Comparison of ENCODE assay signal across 2 cellular contexts in genomic region chr5:139670369-139671095, GRCh38.
TF ChIP-seq lines count a peak whose summit lies in the region.

No MANE protein-coding gene starts in this region.

TF ChIP-seq in HEK293T, 16 proteins besides CTCF, POLR2A, EP300 and RAD21:
- TF ChIP-seq, protein P1, sequence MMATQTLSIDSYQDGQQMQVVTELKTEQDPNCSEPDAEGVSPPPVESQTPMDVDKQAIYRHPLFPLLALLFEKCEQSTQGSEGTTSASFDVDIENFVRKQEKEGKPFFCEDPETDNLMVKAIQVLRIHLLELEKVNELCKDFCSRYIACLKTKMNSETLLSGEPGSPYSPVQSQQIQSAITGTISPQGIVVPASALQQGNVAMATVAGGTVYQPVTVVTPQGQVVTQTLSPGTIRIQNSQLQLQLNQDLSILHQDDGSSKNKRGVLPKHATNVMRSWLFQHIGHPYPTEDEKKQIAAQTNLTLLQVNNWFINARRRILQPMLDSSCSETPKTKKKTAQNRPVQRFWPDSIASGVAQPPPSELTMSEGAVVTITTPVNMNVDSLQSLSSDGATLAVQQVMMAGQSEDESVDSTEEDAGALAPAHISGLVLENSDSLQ (IDR thresholded peaks at IDR 0.05): no peak
- TF ChIP-seq SP1 (IDR thresholded peaks at IDR 0.05) (no peak), HDGF (IDR thresholded peaks at IDR 0.05; ENCODE audit: borderline replicate concordance) (no peak)
TF ChIP-seq in HEK293T: peak in this region for 0.

TF ChIP-seq in K562, 482 proteins besides CTCF, POLR2A, EP300 and RAD21 (continued from another document and continues in another):
- no peak for TF ChIP-seq ETV6 (IDR thresholded peaks at IDR 0.05; ENCODE audit: borderline replicate concordance in 1 of 2, low read depth in 2 of 2, low read length in 1 of 2)
- TF ChIP-seq ETV6 (CRISPR knock-in tag; IDR thresholded peaks at IDR 0.05; ENCODE audit: borderline replicate concordance): no peak
- TF ChIP-seq SAFB2 (IDR thresholded peaks at IDR 0.05; ENCODE audit: borderline replicate concordance, low read depth, low read length, severe bottlenecking): no peak
- peak; percentile 88 for TF ChIP-seq HDGF (IDR thresholded peaks at IDR 0.05)
- TF ChIP-seq ZNF311 (CRISPR knock-in tag; IDR thresholded peaks at IDR 0.05): 0 out of 2 replicates have a peak, but pooled peaks have one; percentile 35
- no peak for TF ChIP-seq ZNF175 (CRISPR knock-in tag; IDR thresholded peaks at IDR 0.05; ENCODE audit: low read depth)
- no peak for TF ChIP-seq AFF4 (CRISPR knock-in tag; IDR thresholded peaks at IDR 0.05)
- no peak for TF ChIP-seq DDX20 (tag; IDR thresholded peaks at IDR 0.05; ENCODE audit: low read depth)
- no peak for TF ChIP-seq HMGN3 (IDR thresholded peaks at IDR 0.05; ENCODE audit: borderline replicate concordance, extremely low read depth, insufficient read length, low read depth, low read length)
- no peak for TF ChIP-seq PHF21A (IDR thresholded peaks at IDR 0.05; ENCODE audit: borderline replicate concordance, low read depth)
- no peak for TF ChIP-seq ZBTB12 (CRISPR knock-in tag; IDR thresholded peaks at IDR 0.05)
- TF ChIP-seq PBX2 (CRISPR knock-in tag; IDR thresholded peaks at IDR 0.05; ENCODE audit: low read depth): no peak
- TF ChIP-seq PBX2 (tag; conservative IDR thresholded peaks at IDR 0.05; ENCODE audit: low read depth): no peak
- no peak for TF ChIP-seq NFATC3 (IDR thresholded peaks at IDR 0.05)
- no peak for TF ChIP-seq HNRNPH1 (optimal IDR thresholded peaks at IDR 0.05; ENCODE audit: low read depth, low read length)
- TF ChIP-seq ZNF407 (IDR thresholded peaks at IDR 0.05; ENCODE audit: low read depth): no peak
- no peak; the same call in 1 of the 2 replicates for TF ChIP-seq DMBX1 (CRISPR knock-in tag; IDR thresholded peaks at IDR 0.05; ENCODE audit: borderline replicate concordance)
- TF ChIP-seq ZNF584 (CRISPR knock-in tag; IDR thresholded peaks at IDR 0.05; ENCODE audit: low read depth): no peak
- TF ChIP-seq ZNF561 (CRISPR knock-in tag; conservative IDR thresholded peaks at IDR 0.05): no peak
- no peak for TF ChIP-seq ZNF232 (CRISPR knock-in tag; IDR thresholded peaks at IDR 0.05)
- no peak for TF ChIP-seq TSC22D4 (tag; IDR thresholded peaks at IDR 0.05)
- TF ChIP-seq IFI16 (CRISPR knock-in tag; IDR thresholded peaks at IDR 0.05): no peak
- no peak for TF ChIP-seq ZNF551 (CRISPR knock-in tag; IDR thresholded peaks at IDR 0.05)
- no peak for TF ChIP-seq GTF2A2 (tag; IDR thresholded peaks at IDR 0.05)
- TF ChIP-seq RB1 (IDR thresholded peaks at IDR 0.05; ENCODE audit: low read depth): no peak
- TF ChIP-seq ZFP91 (CRISPR knock-in tag; IDR thresholded peaks at IDR 0.05): 0 out of 2 replicates have a peak, but pooled peaks have one; percentile 6
- 0 out of 2 replicates have a peak, but pooled peaks have one; percentile 54 for TF ChIP-seq SMARCA5 (IDR thresholded peaks at IDR 0.05)
- TF ChIP-seq, protein P2, sequence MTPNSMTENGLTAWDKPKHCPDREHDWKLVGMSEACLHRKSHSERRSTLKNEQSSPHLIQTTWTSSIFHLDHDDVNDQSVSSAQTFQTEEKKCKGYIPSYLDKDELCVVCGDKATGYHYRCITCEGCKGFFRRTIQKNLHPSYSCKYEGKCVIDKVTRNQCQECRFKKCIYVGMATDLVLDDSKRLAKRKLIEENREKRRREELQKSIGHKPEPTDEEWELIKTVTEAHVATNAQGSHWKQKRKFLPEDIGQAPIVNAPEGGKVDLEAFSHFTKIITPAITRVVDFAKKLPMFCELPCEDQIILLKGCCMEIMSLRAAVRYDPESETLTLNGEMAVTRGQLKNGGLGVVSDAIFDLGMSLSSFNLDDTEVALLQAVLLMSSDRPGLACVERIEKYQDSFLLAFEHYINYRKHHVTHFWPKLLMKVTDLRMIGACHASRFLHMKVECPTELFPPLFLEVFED (CRISPR knock-in tag; conservative IDR thresholded peaks at IDR 0.05): no peak
- no peak for TF ChIP-seq FOXM1 (IDR thresholded peaks at IDR 0.05; ENCODE audit: low read depth)
- TF ChIP-seq FOXM1 (CRISPR knock-in tag; IDR thresholded peaks at IDR 0.05; ENCODE audit: low read depth): no peak
- TF ChIP-seq, protein P3, sequence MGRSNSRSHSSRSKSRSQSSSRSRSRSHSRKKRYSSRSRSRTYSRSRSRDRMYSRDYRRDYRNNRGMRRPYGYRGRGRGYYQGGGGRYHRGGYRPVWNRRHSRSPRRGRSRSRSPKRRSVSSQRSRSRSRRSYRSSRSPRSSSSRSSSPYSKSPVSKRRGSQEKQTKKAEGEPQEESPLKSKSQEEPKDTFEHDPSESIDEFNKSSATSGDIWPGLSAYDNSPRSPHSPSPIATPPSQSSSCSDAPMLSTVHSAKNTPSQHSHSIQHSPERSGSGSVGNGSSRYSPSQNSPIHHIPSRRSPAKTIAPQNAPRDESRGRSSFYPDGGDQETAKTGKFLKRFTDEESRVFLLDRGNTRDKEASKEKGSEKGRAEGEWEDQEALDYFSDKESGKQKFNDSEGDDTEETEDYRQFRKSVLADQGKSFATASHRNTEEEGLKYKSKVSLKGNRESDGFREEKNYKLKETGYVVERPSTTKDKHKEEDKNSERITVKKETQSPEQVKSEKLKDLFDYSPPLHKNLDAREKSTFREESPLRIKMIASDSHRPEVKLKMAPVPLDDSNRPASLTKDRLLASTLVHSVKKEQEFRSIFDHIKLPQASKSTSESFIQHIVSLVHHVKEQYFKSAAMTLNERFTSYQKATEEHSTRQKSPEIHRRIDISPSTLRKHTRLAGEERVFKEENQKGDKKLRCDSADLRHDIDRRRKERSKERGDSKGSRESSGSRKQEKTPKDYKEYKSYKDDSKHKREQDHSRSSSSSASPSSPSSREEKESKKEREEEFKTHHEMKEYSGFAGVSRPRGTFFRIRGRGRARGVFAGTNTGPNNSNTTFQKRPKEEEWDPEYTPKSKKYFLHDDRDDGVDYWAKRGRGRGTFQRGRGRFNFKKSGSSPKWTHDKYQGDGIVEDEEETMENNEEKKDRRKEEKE (IDR thresholded peaks at IDR 0.05; ENCODE audit: borderline replicate concordance in 1 of 2, control insufficient read depth in 1 of 2, low read depth in 2 of 2, low read length in 1 of 2): no peak
